ENCODE assay signal across 7 cellular contexts in the genomic region with DNA sequence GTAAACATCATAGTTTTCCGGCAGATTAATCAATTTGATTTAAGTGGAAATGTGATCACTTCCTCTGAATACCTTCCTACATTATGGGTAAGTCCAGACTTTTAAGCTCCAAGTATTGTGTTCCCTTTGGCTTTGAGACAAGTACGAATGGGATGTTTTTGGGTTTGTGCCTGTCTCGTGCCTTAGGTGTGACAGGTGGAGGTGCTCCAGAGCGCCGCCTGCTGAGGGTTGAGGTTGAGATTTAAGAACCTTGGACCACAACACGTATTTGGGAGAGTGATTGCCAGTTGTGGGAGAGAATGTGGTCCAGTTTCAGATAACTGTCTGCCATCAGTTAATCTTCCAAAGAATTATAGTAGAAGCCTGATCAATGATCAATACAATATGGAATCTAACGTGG. TPM values are rescaled to one million over a fixed set of nuclear protein-coding genes. Genes with fewer than 3 reads are reported as not detected.
A peak's percentile ranks its signal among the peaks of the same experiment; 100 is the strongest.
DNase-seq lines count a peak whose midpoint lies in the region; ATAC-seq, FAIRE-seq and TF ChIP-seq lines count a peak whose summit lies in the region.
"Not testable (repeated sequence)": the region's sequence is repeated elsewhere in the genome, so short reads cannot be mapped to it uniquely, and the experiment has no call there.

No MANE protein-coding gene starts in this region.

- H3K36me3 Mint-ChIP-seq in activated naive CD4-positive, alpha-beta T cell treated with anti-CD3 and anti-CD28 coated beads for 36 hours (ENCODE audit: low read depth), result not testable (repeated sequence)

- H3K9me3 ChIP-seq in Karpas-422 (ENCODE audit: low read length); H1 (ENCODE audit: insufficient read depth in 2 of 2, low read depth in 1 of 2, low read length in 1 of 2); pancreas: not testable (repeated sequence)

- H2BK5ac ChIP-seq in H1 (ENCODE audit: low read depth, low read length), result not testable (repeated sequence)

- not testable (repeated sequence) for H3K23ac ChIP-seq in H1 (ENCODE audit: insufficient read length)

- not testable (repeated sequence) for H3K79me2 ChIP-seq in Karpas-422 (ENCODE audit: low read length); H1 (ENCODE audit: control insufficient read depth in 1 of 2, insufficient read depth in 2 of 2, low read length in 2 of 2)

- not testable (repeated sequence) for H3K4me1 ChIP-seq in Karpas-422 (ENCODE audit: low read length); H1 (replicated peaks in 1 of 4; ENCODE audit: control insufficient read depth in 3 of 4, insufficient read depth in 4 of 4, low read length in 3 of 4); pancreas

- H3K27ac ChIP-seq in Karpas-422 (ENCODE audit: low read length); VCaP; H1 (ENCODE audit: low read depth, low read length); pancreas: not testable (repeated sequence)

- not testable (repeated sequence) for H3K9me3 Mint-ChIP-seq in activated naive CD4-positive, alpha-beta T cell treated with anti-CD3 and anti-CD28 coated beads for 36 hours

- CTCF ChIA-PET in activated naive CD4-positive, alpha-beta T cell treated with anti-CD3 and anti-CD28 coated beads for 36 hours (lab: Charles Lee); H1 (lab: Charles Lee; ENCODE audit: partially characterized antibody): not testable (repeated sequence)

- not testable (repeated sequence) for H2AFZ ChIP-seq in Karpas-422 (ENCODE audit: low read length); H1 (ENCODE audit: low read length)

- H4K5ac ChIP-seq in H1 (ENCODE audit: insufficient read length, low read depth, low read length), result not testable (repeated sequence)

- not testable (repeated sequence) for H2BK120ac ChIP-seq in H1 (replicated peaks; ENCODE audit: low read depth, low read length)

- H2BK20ac ChIP-seq in H1 (ENCODE audit: low read length), result not testable (repeated sequence)

- H3K4me1 Mint-ChIP-seq in activated naive CD4-positive, alpha-beta T cell treated with anti-CD3 and anti-CD28 coated beads for 36 hours (ENCODE audit: low read depth), result not testable (repeated sequence)

- H3K4me2 ChIP-seq in Karpas-422 (ENCODE audit: low read depth, low read length, poor library complexity, severe bottlenecking); H1 (ENCODE audit: insufficient read depth in 1 of 2, low read depth in 2 of 2, low read length in 2 of 2): not testable (repeated sequence)

- not testable (repeated sequence) for H3K4me3 ChIP-seq in Karpas-422 (ENCODE audit: low read length); H1 (ENCODE audit: extremely low read depth in 1 of 4, insufficient read depth in 2 of 4, low read depth in 3 of 4, low read length in 4 of 4); pancreas

- H3K4me3 Mint-ChIP-seq in activated naive CD4-positive, alpha-beta T cell treated with anti-CD3 and anti-CD28 coated beads for 36 hours, result not testable (repeated sequence)

- TF ChIP-seq CTCF in VCaP (conservative IDR thresholded peaks at IDR 0.05) (peak; percentile 16; the same call in 1 of the 2 replicates), H1 (IDR thresholded peaks at IDR 0.05; ENCODE audit: control extremely low read depth in 1 of 3, insufficient read depth in 1 of 3, low read depth in 1 of 3, low read length in 3 of 3) (peak; percentile 15 to 38 (median 31); a peak in 3 of 4 replicates)
- TF ChIP-seq CTCF in pancreas (IDR thresholded peaks at IDR 0.05), result not testable (repeated sequence)

- not testable (repeated sequence) for H3K4ac ChIP-seq in H1 (replicated peaks; ENCODE audit: insufficient read length, low read depth, low read length)

- H3K23me2 ChIP-seq in H1 (ENCODE audit: low read depth, low read length), result not testable (repeated sequence)

- not testable (repeated sequence) for H3K27me3 ChIP-seq in Karpas-422 (ENCODE audit: low read length); H1 (replicated peaks in 1 of 4; ENCODE audit: control insufficient read depth in 3 of 4, extremely low read depth in 1 of 4, insufficient read depth in 3 of 4, low read length in 3 of 4); pancreas

- not testable (repeated sequence) for H3K27ac Mint-ChIP-seq in activated naive CD4-positive, alpha-beta T cell treated with anti-CD3 and anti-CD28 coated beads for 36 hours

- POLR2A ChIA-PET in H1 (lab: Charles Lee; ENCODE audit: partially characterized antibody), result not testable (repeated sequence)

- not testable (repeated sequence) for H4K20me1 ChIP-seq in Karpas-422 (ENCODE audit: insufficient read depth, low read depth, low read length); H1 (replicated peaks in 1 of 2; ENCODE audit: control insufficient read depth in 1 of 2, insufficient read depth in 2 of 2, low read length in 2 of 2)

- TF ChIP-seq POLR2A in H1 (IDR thresholded peaks at IDR 0.05; ENCODE audit: control extremely low read depth in 1 of 2, low read depth in 2 of 2, low read length in 2 of 2), result not testable (repeated sequence)

- not testable (repeated sequence) for FAIRE-seq in H1 (lab: Jason Lieb, UNC); pancreas (lab: Jason Lieb, UNC)

- H3K14ac ChIP-seq in H1 (ENCODE audit: insufficient read length), result not testable (repeated sequence)

- WGBS in H1 (ENCODE audit: extremely low coverage in 1 of 2, insufficient coverage in 1 of 2, insufficient read length in 1 of 2, insufficient replicate concordance in 2 of 2, low coverage in 1 of 2, low lambda C conversion rate in 2 of 2, missing lambda C conversion rate in 1 of 2), 2 experiments, result 71% methylated on average over 5 of the region's 7 CpGs; no CpG with 5 or more reads in 1 of the 2 experiments
- 54 to 57% methylated on average over 6 to 7 of the region's 7 CpGs for WGBS in pancreas, 2 donors

- H3K9me2 ChIP-seq in Karpas-422 (replicated peaks; ENCODE audit: insufficient read depth, low read length), result not testable (repeated sequence)

- H3K79me1 ChIP-seq in H1 (ENCODE audit: low read depth, low read length), result not testable (repeated sequence)

- not testable (repeated sequence) for H2AK5ac ChIP-seq in H1 (ENCODE audit: low read depth, low read length)

- H3K27me3 Mint-ChIP-seq in activated naive CD4-positive, alpha-beta T cell treated with anti-CD3 and anti-CD28 coated beads for 36 hours (ENCODE audit: low read depth), result not testable (repeated sequence)

- TF ChIP-seq RAD21 in H1 (IDR thresholded peaks at IDR 0.05 in 1 of 2, conservative IDR thresholded peaks at IDR 0.05 in 1 of 2; ENCODE audit: low read depth in 2 of 2, low read length in 2 of 2), result peak; percentile 22 to 24; a peak in 2 of 4 replicates

- ATAC-seq in left lobe of liver (peak; percentile 23), pancreas (peak; percentile 36 to 64 (median 57))

- H4K91ac ChIP-seq in H1 (replicated peaks; ENCODE audit: insufficient read length, low read length), result not testable (repeated sequence)

- DNase-seq in ELF-1 (ENCODE audit: low read depth, low spot score) (peak; percentile 11), Karpas-422 (peak; percentile 44), H1 (ENCODE audit: low read depth in 1 of 2, low spot score in 2 of 2) (peak in 1 of 2 experiments; percentile 0), pancreas (peak in 2 of 6 donors; percentile 42 to 63)
- peak; percentile 11 for DNase-seq in activated naive CD4-positive, alpha-beta T cell treated with anti-CD3 and anti-CD28 coated beads for 36 hours
- DNase-seq in left lobe of liver (ENCODE audit: low spot score), result not testable (repeated sequence)

- not testable (repeated sequence) for TF ChIP-seq EP300 in H1 (IDR thresholded peaks at IDR 0.05; ENCODE audit: borderline replicate concordance in 1 of 2, low read depth in 2 of 2, low read length in 2 of 2)

- not testable (repeated sequence) for H3K56ac ChIP-seq in H1 (replicated peaks; ENCODE audit: insufficient read length, low read depth, low read length)

- not testable (repeated sequence) for H4K8ac ChIP-seq in H1 (ENCODE audit: extremely low read depth, insufficient read depth, low read length)

- H2BK15ac ChIP-seq in H1 (ENCODE audit: low read length), result not testable (repeated sequence)

- H2BK12ac ChIP-seq in H1 (ENCODE audit: low read depth, low read length), result not testable (repeated sequence)

- H3K18ac ChIP-seq in H1 (ENCODE audit: extremely low read depth, low read length), result not testable (repeated sequence)

- H3K9ac ChIP-seq in Karpas-422 (ENCODE audit: low read length); H1 (replicated peaks in 1 of 4; ENCODE audit: extremely low read depth in 1 of 4, low read depth in 3 of 4, low read length in 3 of 4): not testable (repeated sequence)

- not testable (repeated sequence) for H3K36me3 ChIP-seq in Karpas-422 (ENCODE audit: insufficient read depth, low read length); H1 (ENCODE audit: control insufficient read depth in 2 of 4, insufficient read depth in 4 of 4, low read length in 3 of 4); pancreas

- intact Hi-C loops in activated naive CD4-positive, alpha-beta T cell treated with anti-CD3 and anti-CD28 coated beads for 36 hours (cut with micrococcal nuclease); pancreas (cut with DNase I): not testable (repeated sequence)

RNA-seq across cellular contexts. Expression of gene NOMO1, which starts 50.9 kb away (rescaled TPM):
- total RNA-seq in Karpas-422 (2014; rRNA removed; shearing (Covaris generic); ENCODE audit: low replicate concordance), result 45.3 and 48.8 TPM in 2 replicates
- 10 to 100 TPM; 33.1 to 35.1 TPM for total RNA-seq in activated naive CD4-positive, alpha-beta T cell treated with anti-CD3 and anti-CD28 coated beads for 36 hours
- 121 and 129 TPM in 2 replicates for total RNA-seq in H1 (2021; fragmentation: NEBNext Ultra II Directional; extraction: Animal tissue kit (Norgen Biotek cat#: 25700))
- 74.1 and 74.3 TPM in 2 replicates for polyA plus RNA-seq in H1 (2011; rRNA removed)
- 61.3 TPM for polyA plus RNA-seq in H1 (2011; cell fraction: cytosol; rRNA removed)
- polyA plus RNA-seq in H1 (2011; cell fraction: nucleus; rRNA removed), result 109 TPM
- polyA plus RNA-seq in H1 (2012, experiment 1 of 2), result 77.4 to 86.2 TPM (median 81.7 TPM) in 4 replicates
- 37.5 TPM for polyA plus RNA-seq in H1 (2012, experiment 2 of 2)
- polyA plus RNA-seq in H1 (2013, experiment 1 of 2), result 177 TPM
- 154 TPM for polyA plus RNA-seq in H1 (2013, experiment 2 of 2)
- 121 and 123 TPM in 2 replicates for polyA minus RNA-seq in H1 (2011; rRNA and poly(A)+ RNA removed)
- polyA minus RNA-seq in H1 (2011; cell fraction: cytosol; rRNA and poly(A)+ RNA removed), result 103 TPM
- polyA minus RNA-seq in H1 (2011; cell fraction: nucleus; rRNA and poly(A)+ RNA removed), result 69.8 TPM
- 37.8 TPM for total RNA-seq in left lobe of liver
- 100 to 1,000 TPM; 105 to 166 (median 131) TPM for total RNA-seq in pancreas
- 10 to 100 TPM; 33.8 to 57.3 TPM for polyA plus RNA-seq in pancreas

RNA-seq across cellular contexts. Expression of gene NPIPA1, which starts 52.8 kb away (rescaled TPM):
- 44.0 and 74.1 TPM in 2 replicates for total RNA-seq in Karpas-422 (2014; rRNA removed; shearing (Covaris generic); ENCODE audit: low replicate concordance)
- 100 to 1,000 TPM in 1 of 2 experiments, 10 to 100 TPM in 1; 81.4 to 101 TPM for total RNA-seq in activated naive CD4-positive, alpha-beta T cell treated with anti-CD3 and anti-CD28 coated beads for 36 hours
- 85.1 and 97.8 TPM in 2 replicates for total RNA-seq in H1 (2021; fragmentation: NEBNext Ultra II Directional; extraction: Animal tissue kit (Norgen Biotek cat#: 25700))
- polyA plus RNA-seq in H1 (2011; rRNA removed) (58.1 and 60.0 TPM in 2 replicates), pancreas (100 to 1,000 TPM in 1 of 2 donors, 10 to 100 TPM in 1; 97.0 to 126 TPM)
- polyA plus RNA-seq in H1 (2011; cell fraction: cytosol; rRNA removed), result 65.3 TPM
- 399 TPM for polyA plus RNA-seq in H1 (2011; cell fraction: nucleus; rRNA removed)
- polyA plus RNA-seq in H1 (2012, experiment 1 of 2), result 104 to 149 TPM (median 126 TPM) in 4 replicates
- polyA plus RNA-seq in H1 (2012, experiment 2 of 2), result 59.0 TPM
- polyA plus RNA-seq in H1 (2013, experiment 1 of 2), result 69.4 TPM
- 64.8 TPM for polyA plus RNA-seq in H1 (2013, experiment 2 of 2)
- 36.0 and 48.5 TPM in 2 replicates for polyA minus RNA-seq in H1 (2011; rRNA and poly(A)+ RNA removed)
- polyA minus RNA-seq in H1 (2011; cell fraction: cytosol; rRNA and poly(A)+ RNA removed), result 37.4 TPM
- 101 TPM for polyA minus RNA-seq in H1 (2011; cell fraction: nucleus; rRNA and poly(A)+ RNA removed)
- total RNA-seq in left lobe of liver (37.1 TPM), pancreas (10 to 100 TPM; 22.8 to 65.1 (median 35.1) TPM)
